Comparison of ENCODE assay signal across 1 cellular context in the genomic region with DNA sequence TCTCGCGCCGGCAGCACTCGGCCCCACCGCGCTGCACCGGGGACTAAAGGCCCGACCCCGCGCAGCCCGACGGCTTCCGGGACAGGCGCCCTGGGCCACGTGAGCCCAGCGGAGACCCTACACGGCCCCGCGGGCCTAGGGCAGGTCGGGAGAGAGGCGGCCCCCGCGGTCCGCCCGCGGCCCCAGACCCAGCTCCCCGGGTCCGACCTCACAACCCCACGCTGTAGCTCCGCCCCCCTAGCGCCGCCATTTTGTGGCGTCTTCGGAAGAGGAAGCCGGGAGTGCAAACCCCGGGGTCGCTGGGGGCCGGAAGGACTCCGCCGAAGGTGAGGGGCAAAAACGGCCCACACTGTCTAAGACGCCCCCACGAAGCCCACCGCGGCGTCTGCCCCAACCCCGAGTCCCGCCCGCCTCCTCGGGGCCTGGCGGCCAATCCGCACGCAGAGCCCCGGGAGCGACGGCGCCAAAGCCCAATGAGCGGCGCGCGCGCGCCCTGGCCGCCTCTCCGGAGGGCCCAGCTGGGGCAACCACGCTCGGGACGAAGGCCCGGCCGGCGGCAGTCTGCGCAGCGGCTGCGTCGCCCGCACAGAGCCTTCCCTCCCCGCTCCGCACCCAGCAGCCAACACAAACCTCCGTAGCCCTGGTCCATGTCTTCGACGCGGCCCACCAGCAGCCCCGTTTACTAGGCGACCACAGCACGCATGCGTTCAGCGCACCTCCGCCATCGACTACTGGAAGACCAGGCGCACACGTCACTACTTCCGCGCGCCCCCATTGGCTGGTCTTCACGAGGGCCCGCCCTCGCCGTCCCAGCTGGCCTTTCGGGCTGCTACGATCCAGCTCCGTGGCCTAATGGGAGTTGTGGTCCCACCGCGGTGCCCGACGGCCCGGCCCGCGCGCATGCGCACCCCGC.
TF ChIP-seq lines count a peak whose summit lies in the region.

A gene (minus strand): TSS at position 705 of the 913 bp plus-strand sequence. CDS start 56 bp downstream, at position 649.

TF ChIP-seq in GM12878, 131 proteins besides CTCF, POLR2A, EP300 and RAD21 (continued from another document):
- TF ChIP-seq ATF7 (IDR thresholded peaks at IDR 0.05; ENCODE audit: low read depth) (peak; percentile 17; the same call in 1 of the 2 replicates), TCF3 (IDR thresholded peaks at IDR 0.05; ENCODE audit: borderline replicate concordance, insufficient read depth, low read depth, low read length) (no peak), FOXK2 (IDR thresholded peaks at IDR 0.05) (no peak), KLF5 (IDR thresholded peaks at IDR 0.05; ENCODE audit: partially characterized antibody) (peak; percentile 90), ZSCAN29 (IDR thresholded peaks at IDR 0.05) (no peak), SPI1 (IDR thresholded peaks at IDR 0.05; ENCODE audit: borderline replicate concordance, insufficient read depth, low read depth, low read length) (peak; percentile 38; the same call in 1 of the 2 replicates), FOXM1 (IDR thresholded peaks at IDR 0.05; ENCODE audit: low read depth, low read length) (no peak), SIN3A (IDR thresholded peaks at IDR 0.05; ENCODE audit: low read depth, low read length) (peak; percentile 45; the same call in 1 of the 2 replicates), BMI1 (IDR thresholded peaks at IDR 0.05; ENCODE audit: borderline replicate concordance) (no peak), SMAD5 (IDR thresholded peaks at IDR 0.05; ENCODE audit: low read depth) (0 out of 2 replicates have a peak, but pooled peaks have one; percentile 26), TCF7 (IDR thresholded peaks at IDR 0.05; ENCODE audit: borderline replicate concordance) (no peak), CHD4 (IDR thresholded peaks at IDR 0.05) (no peak), BACH1 (IDR thresholded peaks at IDR 0.05; ENCODE audit: borderline replicate concordance) (peak; percentile 94), SMC3 (IDR thresholded peaks at IDR 0.05; ENCODE audit: borderline replicate concordance, low read length) (no peak)
- TF ChIP-seq, protein P1, sequence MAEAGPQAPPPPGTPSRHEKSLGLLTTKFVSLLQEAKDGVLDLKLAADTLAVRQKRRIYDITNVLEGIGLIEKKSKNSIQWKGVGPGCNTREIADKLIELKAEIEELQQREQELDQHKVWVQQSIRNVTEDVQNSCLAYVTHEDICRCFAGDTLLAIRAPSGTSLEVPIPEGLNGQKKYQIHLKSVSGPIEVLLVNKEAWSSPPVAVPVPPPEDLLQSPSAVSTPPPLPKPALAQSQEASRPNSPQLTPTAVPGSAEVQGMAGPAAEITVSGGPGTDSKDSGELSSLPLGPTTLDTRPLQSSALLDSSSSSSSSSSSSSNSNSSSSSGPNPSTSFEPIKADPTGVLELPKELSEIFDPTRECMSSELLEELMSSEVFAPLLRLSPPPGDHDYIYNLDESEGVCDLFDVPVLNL (IDR thresholded peaks at IDR 0.05; ENCODE audit: low read depth, low read length), result 0 out of 2 replicates have a peak, but pooled peaks have one; percentile 5
- TF ChIP-seq, protein P2, sequence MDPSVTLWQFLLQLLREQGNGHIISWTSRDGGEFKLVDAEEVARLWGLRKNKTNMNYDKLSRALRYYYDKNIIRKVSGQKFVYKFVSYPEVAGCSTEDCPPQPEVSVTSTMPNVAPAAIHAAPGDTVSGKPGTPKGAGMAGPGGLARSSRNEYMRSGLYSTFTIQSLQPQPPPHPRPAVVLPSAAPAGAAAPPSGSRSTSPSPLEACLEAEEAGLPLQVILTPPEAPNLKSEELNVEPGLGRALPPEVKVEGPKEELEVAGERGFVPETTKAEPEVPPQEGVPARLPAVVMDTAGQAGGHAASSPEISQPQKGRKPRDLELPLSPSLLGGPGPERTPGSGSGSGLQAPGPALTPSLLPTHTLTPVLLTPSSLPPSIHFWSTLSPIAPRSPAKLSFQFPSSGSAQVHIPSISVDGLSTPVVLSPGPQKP (IDR thresholded peaks at IDR 0.05; ENCODE audit: low read depth, low read length), result no peak
- TF ChIP-seq, protein P3, sequence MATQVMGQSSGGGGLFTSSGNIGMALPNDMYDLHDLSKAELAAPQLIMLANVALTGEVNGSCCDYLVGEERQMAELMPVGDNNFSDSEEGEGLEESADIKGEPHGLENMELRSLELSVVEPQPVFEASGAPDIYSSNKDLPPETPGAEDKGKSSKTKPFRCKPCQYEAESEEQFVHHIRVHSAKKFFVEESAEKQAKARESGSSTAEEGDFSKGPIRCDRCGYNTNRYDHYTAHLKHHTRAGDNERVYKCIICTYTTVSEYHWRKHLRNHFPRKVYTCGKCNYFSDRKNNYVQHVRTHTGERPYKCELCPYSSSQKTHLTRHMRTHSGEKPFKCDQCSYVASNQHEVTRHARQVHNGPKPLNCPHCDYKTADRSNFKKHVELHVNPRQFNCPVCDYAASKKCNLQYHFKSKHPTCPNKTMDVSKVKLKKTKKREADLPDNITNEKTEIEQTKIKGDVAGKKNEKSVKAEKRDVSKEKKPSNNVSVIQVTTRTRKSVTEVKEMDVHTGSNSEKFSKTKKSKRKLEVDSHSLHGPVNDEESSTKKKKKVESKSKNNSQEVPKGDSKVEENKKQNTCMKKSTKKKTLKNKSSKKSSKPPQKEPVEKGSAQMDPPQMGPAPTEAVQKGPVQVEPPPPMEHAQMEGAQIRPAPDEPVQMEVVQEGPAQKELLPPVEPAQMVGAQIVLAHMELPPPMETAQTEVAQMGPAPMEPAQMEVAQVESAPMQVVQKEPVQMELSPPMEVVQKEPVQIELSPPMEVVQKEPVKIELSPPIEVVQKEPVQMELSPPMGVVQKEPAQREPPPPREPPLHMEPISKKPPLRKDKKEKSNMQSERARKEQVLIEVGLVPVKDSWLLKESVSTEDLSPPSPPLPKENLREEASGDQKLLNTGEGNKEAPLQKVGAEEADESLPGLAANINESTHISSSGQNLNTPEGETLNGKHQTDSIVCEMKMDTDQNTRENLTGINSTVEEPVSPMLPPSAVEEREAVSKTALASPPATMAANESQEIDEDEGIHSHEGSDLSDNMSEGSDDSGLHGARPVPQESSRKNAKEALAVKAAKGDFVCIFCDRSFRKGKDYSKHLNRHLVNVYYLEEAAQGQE (IDR thresholded peaks at IDR 0.05; ENCODE audit: low read depth, low read length), result peak; percentile 33; the same call in 1 of the 2 replicates
